In genomic region chr18:46334200-46334553, GRCh38 we compare ENCODE assay signal across 9 cellular contexts.
A peak's percentile ranks its signal among the peaks of the same experiment; 100 is the strongest.
DNase-seq lines count a peak whose midpoint lies in the region; TF ChIP-seq lines count a peak whose summit lies in the region.
"Had no signal": no experiment of that assay in that cellular context is flagged by ENCODE, and none has a peak within 500 bp of the region (broad histone marks: within the 10 kb centered on the region; RNA-seq: fewer than 3 reads in every experiment).

No MANE protein-coding gene starts in this region.

- H3K36me3 Mint-ChIP-seq in endodermal cell (ENCODE audit: low read depth) = no peaks in the 10 kb centered on the region
- H3K36me3 Mint-ChIP-seq: IgD-negative memory B cell had no signal

- peak overlapping the region; percentile 89 for H3K4me2 ChIP-seq in neuronal stem cell (ENCODE audit: insufficient read depth, low read length, poor library complexity, severe bottlenecking)

- peak overlapping the region; percentile 51 for H3K27ac ChIP-seq in C4-2B
- H3K27ac ChIP-seq in endodermal cell (ENCODE audit: low read depth, low read length) = peak overlapping the region; percentile 91
- H3K27ac ChIP-seq in neuronal stem cell (replicated peaks; ENCODE audit: low read length) = peak overlapping the region; percentile 36

- no peak overlapping the region for H3K23ac ChIP-seq in neuronal stem cell (ENCODE audit: low read depth, low read length, poor library complexity)

- H3K14ac ChIP-seq in neuronal stem cell (ENCODE audit: low read length) = no peak overlapping the region

- H3K4me1 ChIP-seq in endodermal cell (ENCODE audit: control insufficient read depth, insufficient read depth, low read length) (peaks cover 18% of the 10 kb centered on the region), neuronal stem cell (ENCODE audit: control insufficient read depth in 2 of 2, insufficient read depth in 1 of 2, low read depth in 1 of 2, low read length in 2 of 2) (peaks cover 25 to 44% of the 10 kb centered on the region in 2 donors)

- TF ChIP-seq CTCF in C4-2B (conservative IDR thresholded peaks at IDR 0.05) = no peak
- TF ChIP-seq CTCF in endodermal cell (conservative IDR thresholded peaks at IDR 0.05) = no peak

- H3K36me3 ChIP-seq in MG63 = no peaks in the 10 kb centered on the region
- no peaks in the 10 kb centered on the region for H3K36me3 ChIP-seq in endodermal cell (ENCODE audit: control insufficient read depth, insufficient read depth, low read length)
- H3K36me3 ChIP-seq in neuronal stem cell (replicated peaks in 1 of 2; ENCODE audit: control insufficient read depth in 2 of 2, insufficient read depth in 2 of 2, low read length in 2 of 2) = no peaks in the 10 kb centered on the region

- H2BK5ac ChIP-seq in neuronal stem cell (ENCODE audit: low read length) = peak overlapping the region; percentile 79

- H4K8ac ChIP-seq in neuronal stem cell (ENCODE audit: low read depth, low read length) = no peak overlapping the region

- no peak overlapping the region for H3K4ac ChIP-seq in neuronal stem cell (ENCODE audit: low read length)

- H3K9me3 Mint-ChIP-seq in endodermal cell = no peaks in the 10 kb centered on the region
- H3K9me3 Mint-ChIP-seq: IgD-negative memory B cell had no signal

- no peak overlapping the region for H2AK5ac ChIP-seq in neuronal stem cell (ENCODE audit: low read depth, low read length)

- H3K27ac Mint-ChIP-seq in endodermal cell = no peak overlapping the region
- H3K27ac Mint-ChIP-seq: IgD-negative memory B cell had no signal

- H2BK15ac ChIP-seq in neuronal stem cell (ENCODE audit: low read length) = peak overlapping the region; percentile 46

- peak overlapping the region; percentile 84 for H3K18ac ChIP-seq in neuronal stem cell (ENCODE audit: low read length)

- no peak overlapping the region for H2BK12ac ChIP-seq in neuronal stem cell (ENCODE audit: low read length)

- no peak overlapping the region for H4K91ac ChIP-seq in neuronal stem cell (ENCODE audit: low read depth, low read length, poor library complexity)

- peaks cover 41% of the 10 kb centered on the region for H3K27me3 Mint-ChIP-seq in endodermal cell (ENCODE audit: insufficient read depth)

- H3K27me3 ChIP-seq in MG63 (no peaks in the 10 kb centered on the region; the same call in 1 of the 2 replicates), endodermal cell (ENCODE audit: control insufficient read depth, insufficient read depth, low read length, poor library complexity, severe bottlenecking) (peaks cover 32% of the 10 kb centered on the region), neuronal stem cell (ENCODE audit: control insufficient read depth in 3 of 3, insufficient read depth in 3 of 3, low read depth in 1 of 3, low read length in 3 of 3) (no peaks in the 10 kb centered on the region)

- H2BK120ac ChIP-seq in neuronal stem cell (ENCODE audit: low read depth, low read length) = peak overlapping the region; percentile 22

- H2AFZ ChIP-seq in neuronal stem cell (ENCODE audit: low read length) = peak overlapping the region; percentile 93

- DNase-seq in MG63 (no peak), endodermal cell (no peak), neuronal stem cell (ENCODE audit: low spot score) (no peak), 8988T (no peak), iPS-NIHi11 (ENCODE audit: low spot score) (no peak), HK-2 (ENCODE audit: unreplicated experiment) (no peak), NK-92 (lab: John Stamatoyannopoulos, UW; ENCODE audit: unreplicated experiment) (no peak)

- WGBS in endodermal cell (ENCODE audit: insufficient coverage in 1 of 2, insufficient read length in 1 of 2), 2 experiments = 0% methylated on average over 43 of the region's 45 CpGs; no CpG with 5 or more reads in 1 of the 2 experiments
- no CpG with 5 or more reads among the region's 45 CpGs for WGBS in neuronal stem cell (ENCODE audit: extremely low coverage in 2 of 2, insufficient read length in 2 of 2, insufficient replicate concordance in 1 of 2), 2 donors

- H3K4me3 ChIP-seq in MG63 (peak overlapping the region; percentile 29; the same call in 1 of the 2 replicates), endodermal cell (ENCODE audit: low read length) (peak overlapping the region; percentile 78), neuronal stem cell (ENCODE audit: low read length in 2 of 2) (peak overlapping the region; percentile 70 to 90)

- peaks cover 42% of the 10 kb centered on the region for H3K4me1 Mint-ChIP-seq in endodermal cell

- H3K9me3 ChIP-seq in MG63 = no peaks in the 10 kb centered on the region
- no peaks in the 10 kb centered on the region for H3K9me3 ChIP-seq in endodermal cell (ENCODE audit: control insufficient read depth, low read length)
- no peaks in the 10 kb centered on the region for H3K9me3 ChIP-seq in neuronal stem cell (replicated peaks in 1 of 2; ENCODE audit: control insufficient read depth in 2 of 2, insufficient read depth in 1 of 2, low read depth in 1 of 2, low read length in 2 of 2)

- H3K9ac ChIP-seq in endodermal cell (ENCODE audit: extremely low read depth, low read length, poor library complexity, severe bottlenecking) = no peak overlapping the region
- peak overlapping the region; percentile 83 for H3K9ac ChIP-seq in neuronal stem cell (ENCODE audit: low read depth, low read length, poor library complexity)

- peak overlapping the region; percentile 67 for H3K4me3 Mint-ChIP-seq in endodermal cell

- H3K79me1 ChIP-seq in neuronal stem cell (ENCODE audit: low read depth, low read length) = peaks cover 3% of the 10 kb centered on the region

Comparison
In these comparisons a context has a peak if more than half of its experiments do, and no peak if none do; other contexts are left out.
1. H3K27ac ChIP-seq: peak in every context shown above with its lines; median percentile 91 in endodermal cell; 51 in C4-2B; 36 in neuronal stem cell.
2. H3K4me3 ChIP-seq: peak in every context shown above with its lines; median percentile 80 in neuronal stem cell; 78 in endodermal cell; 29 in MG63.